In genomic region chr18:3995476-3996102, GRCh38 we compare ENCODE assay signal across 8 cellular contexts.
DNase-seq lines count a peak whose midpoint lies in the region; ATAC-seq, FAIRE-seq and TF ChIP-seq lines count a peak whose summit lies in the region.

No MANE protein-coding gene starts in this region.

- H3K9me2 ChIP-seq in DOHH2 (replicated peaks; ENCODE audit: control insufficient read depth, low read length), result no peaks in the 10 kb centered on the region

- no peak overlapping the region for H3K27ac ChIP-seq in DOHH2 (ENCODE audit: low read depth, low read length)

- H3K9me3 ChIP-seq in DOHH2 (ENCODE audit: control insufficient read depth, insufficient read depth, low read length), result no peaks in the 10 kb centered on the region

- ATAC-seq in left lobe of liver (peak; percentile 94), HG03280 (IDR thresholded peaks at IDR 0.05; ENCODE audit: unreplicated experiment) (no peak)

- DNase-seq in HCEC 1CT (peak; percentile 38), NCI-H146 treated with DMSO at 0.1 percent for 48 hours (lab: John Stamatoyannopoulos, UW; ENCODE audit: unreplicated experiment) (peak; percentile 84), left lobe of liver (ENCODE audit: low spot score) (no peak)
- DNase-seq in central memory CD4-positive, alpha-beta T cell, result peak; percentile 30
- peak; percentile 21 for DNase-seq in stimulated activated CD8-positive, alpha-beta memory T cell treated with anti-CD3 and anti-CD28 coated beads, Interleukin-12 subunit alpha, Interleukin-12 subunit beta, amount 100 ng/mL, for 1 hour (ENCODE audit: low read depth)

- no peaks in the 10 kb centered on the region for H3K4me1 ChIP-seq in DOHH2 (ENCODE audit: control insufficient read depth, low read length)

- no peak overlapping the region for H3K4me3 ChIP-seq in DOHH2 (ENCODE audit: low read length)

- H4K20me1 ChIP-seq in DOHH2 (ENCODE audit: control insufficient read depth, insufficient read depth, low read depth, low read length), result no peaks in the 10 kb centered on the region

- no peaks in the 10 kb centered on the region for H3K79me2 ChIP-seq in DOHH2 (ENCODE audit: control insufficient read depth, low read length)

- H3F3A ChIP-seq in DOHH2 (ENCODE audit: control insufficient read depth, insufficient read depth), result no peaks in the 10 kb centered on the region

- peak; percentile 95 for FAIRE-seq in TTC549 (lab: Jason Lieb, UNC)

- peak; percentile 82 for TF ChIP-seq CTCF in DOHH2 (IDR thresholded peaks at IDR 0.05; ENCODE audit: low read depth, low read length, poor library complexity, severe bottlenecking)

- H3K4me2 ChIP-seq in DOHH2 (ENCODE audit: low read length), result no peak overlapping the region

- no peaks in the 10 kb centered on the region for H3K36me3 ChIP-seq in DOHH2 (ENCODE audit: control insufficient read depth, low read length)

- H3K27me3 ChIP-seq in DOHH2 (ENCODE audit: control insufficient read depth, low read length), result no peaks in the 10 kb centered on the region; the same call in 1 of the 2 replicates
